1 cellular context compared by ENCODE assay signal in genomic region chr12:55817352-55818139, GRCh38.
TF ChIP-seq lines count a peak whose summit lies in the region.

TSS of gene ORMDL2 (plus strand) at chr12:55818041. CDS start at chr12:55819000, 959 bp downstream.
TSS of gene SARNP (minus strand) at chr12:55817724. CDS start at chr12:55817701, 23 bp downstream.

TF ChIP-seq in SK-N-SH, 30 proteins besides CTCF, POLR2A, EP300 and RAD21 (continued from another document):
- TF ChIP-seq IRF3 (IDR thresholded peaks at IDR 0.05; ENCODE audit: low read depth, low read length) (peak; percentile 86), NRF1 (IDR thresholded peaks at IDR 0.05; ENCODE audit: low read depth, low read length) (no peak), ELF1 (IDR thresholded peaks at IDR 0.05) (peak; percentile 75), RFX5 (IDR thresholded peaks at IDR 0.05; ENCODE audit: low read length) (peak; percentile 73), YY1 (IDR thresholded peaks at IDR 0.05; ENCODE audit: low read depth) (peak; percentile 93), GABPA (IDR thresholded peaks at IDR 0.05; ENCODE audit: low read depth) (peak; percentile 83)
